8 cellular contexts compared by ENCODE assay signal in genomic region chr10:97676770-97677581, GRCh38. TPM values are rescaled to one million over a fixed set of nuclear protein-coding genes. Genes with fewer than 3 reads are reported as not detected.
DNase-seq lines count a peak whose midpoint lies in the region; ATAC-seq and TF ChIP-seq lines count a peak whose summit lies in the region.

No MANE protein-coding gene starts in this region.

- ATAC-seq in right lobe of liver = peak; percentile 80 to 85 (median 82)

- no peak overlapping the region for H3K9ac ChIP-seq in GM23248

- H3K4me2 ChIP-seq in GM23248 (ENCODE audit: unreplicated experiment) = no peak overlapping the region

- TF ChIP-seq POLR2A in right lobe of liver (IDR thresholded peaks at IDR 0.05) = peak; percentile 13

- H3K9me3 ChIP-seq in GM23248 (ENCODE audit: low read depth) (no peaks in the 10 kb centered on the region), right lobe of liver (no peaks in the 10 kb centered on the region)

- no peak overlapping the region for H2AFZ ChIP-seq in GM23248

- peaks cover 55% of the 10 kb centered on the region; the same call in 1 of the 2 replicates for H3K36me3 ChIP-seq in GM23248 (ENCODE audit: low read depth)
- peaks cover 0 to 51% (median 27%) of the 10 kb centered on the region in 4 donors for H3K36me3 ChIP-seq in right lobe of liver

- H3K27me3 ChIP-seq in GM23248 (replicated peaks; ENCODE audit: insufficient read depth) (no peaks in the 10 kb centered on the region), right lobe of liver (no peaks in the 10 kb centered on the region)

- H3K79me2 ChIP-seq in GM23248 (ENCODE audit: insufficient read depth) = peaks cover 39% of the 10 kb centered on the region

- no peaks in the 10 kb centered on the region for H4K20me1 ChIP-seq in GM23248 (ENCODE audit: insufficient read depth)

- intact Hi-C loops in right lobe of liver (cut with DNase I) = loop anchor here in 1 of 2 donors (10.0 kb wide), 1 partner anchor 58 kb away; the partner anchor contains the start of gene ZFYVE27

- H3K27ac ChIP-seq in GM23248 (no peak overlapping the region), right lobe of liver (no peak overlapping the region)

- WGBS in GM23248 (ENCODE audit: low coverage in 1 of 2, low lambda C conversion rate in 2 of 2, missing lambda C conversion rate in 2 of 2), 2 experiments = 94 to 100% methylated on average over 2 of the region's 2 CpGs
- WGBS in right lobe of liver (ENCODE audit: insufficient coverage, low coverage, low lambda C conversion rate, missing lambda C conversion rate) = 100% methylated on average over 1 of the region's 2 CpGs

- in situ Hi-C loops in GM23248 (cut with MboI) = no loop called here

- peaks cover 49% of the 10 kb centered on the region for H3F3A ChIP-seq in GM23248 (ENCODE audit: insufficient read depth)

- DNase-seq in ELR (ENCODE audit: low read depth) = peak; percentile 75
- peak; percentile 69 for DNase-seq in GM23248
- peak; percentile 26 for DNase-seq in NCI-H1048 (lab: John Stamatoyannopoulos, UW)
- DNase-seq in cerebellum (ENCODE audit: low spot score) = peak; percentile 83
- DNase-seq in right lobe of liver = no peak
- DNase-seq in superior temporal gyrus (ENCODE audit: extremely low spot score) = peak; percentile 56
- DNase-seq in GOT3 (lab: John Stamatoyannopoulos, UW) = no peak

- TF ChIP-seq CTCF in WI38 (IDR thresholded peaks at IDR 0.05; ENCODE audit: low read depth, low read length) (peak; percentile 80), right lobe of liver (IDR thresholded peaks at IDR 0.05) (peak; percentile 70 to 93 (median 91))

- H3K4me1 ChIP-seq in GM23248 (ENCODE audit: insufficient read depth) (0 out of 2 replicates have a peak, but pooled peaks cover under 1% of the 10 kb centered on the region), right lobe of liver (peaks cover 0 to 10% (median under 1%) of the 10 kb centered on the region in 4 donors)

- no peaks in the 10 kb centered on the region for H3K9me2 ChIP-seq in GM23248 (ENCODE audit: insufficient read depth)

- H3K4me3 ChIP-seq in GM23248 (no peak overlapping the region), WI38 (ENCODE audit: low read depth, low read length) (no peak overlapping the region), right lobe of liver (no peak overlapping the region)

RNA-seq across cellular contexts. Expression of gene AVPI1, which starts 10.1 kb away (rescaled TPM):
- 13.4 and 33.8 TPM in 2 replicates for total RNA-seq in GM23248 (2014; rRNA removed; shearing (Covaris generic))
- polyA plus RNA-seq in GM23248 (2016; fragmentation: Nextera tagmentation; extraction: Ambion mirVana) = 30.5 and 31.4 TPM in 2 replicates
- 1.3 TPM for total RNA-seq in cerebellum
- 10 to 100 TPM; 10.3 to 27.0 (median 20.2) TPM for total RNA-seq in right lobe of liver

RNA-seq across cellular contexts. Expression of gene PI4K2A, which starts 36.5 kb away (rescaled TPM):
- 23.1 and 28.7 TPM in 2 replicates for total RNA-seq in GM23248 (2014; rRNA removed; shearing (Covaris generic))
- polyA plus RNA-seq in GM23248 (2016; fragmentation: Nextera tagmentation; extraction: Ambion mirVana) = 16.1 and 16.6 TPM in 2 replicates
- total RNA-seq in cerebellum = 8.7 TPM
- total RNA-seq in right lobe of liver = 10 to 100 TPM in 3 of 6 experiments, 1 to 10 TPM in 3; 6.2 to 18.1 (median 11.4) TPM

RNA-seq across cellular contexts. Expression of gene MARVELD1, which starts 36.6 kb away (rescaled TPM):
- total RNA-seq in GM23248 (2014; rRNA removed; shearing (Covaris generic)) = 64.8 and 66.3 TPM in 2 replicates
- 27.6 and 29.4 TPM in 2 replicates for polyA plus RNA-seq in GM23248 (2016; fragmentation: Nextera tagmentation; extraction: Ambion mirVana)
- total RNA-seq in cerebellum = 3.6 TPM
- 1 to 10 TPM; 1.5 to 3.1 (median 2.3) TPM for total RNA-seq in right lobe of liver

RNA-seq across cellular contexts. Expression of gene MORN4, which starts 43.7 kb away (rescaled TPM):
- total RNA-seq in GM23248 (2014; rRNA removed; shearing (Covaris generic)) = 5.3 and 7.9 TPM in 2 replicates
- polyA plus RNA-seq in GM23248 (2016; fragmentation: Nextera tagmentation; extraction: Ambion mirVana) = 19.8 and 22.2 TPM in 2 replicates
- 19.6 TPM for total RNA-seq in cerebellum
- total RNA-seq in right lobe of liver = 1 to 10 TPM in 4 of 6 experiments, under 1 TPM in 2; 0.69 to 3.9 (median 1.6) TPM

RNA-seq across cellular contexts. Expression of gene ZFYVE27, which starts 60.0 kb away (rescaled TPM):
- 20.6 and 32.6 TPM in 2 replicates for total RNA-seq in GM23248 (2014; rRNA removed; shearing (Covaris generic))
- 15.9 and 17.2 TPM in 2 replicates for polyA plus RNA-seq in GM23248 (2016; fragmentation: Nextera tagmentation; extraction: Ambion mirVana)
- total RNA-seq in cerebellum = 38.5 TPM
- total RNA-seq in right lobe of liver = 10 to 100 TPM in 5 of 6 experiments, 1 to 10 TPM in 1; 9.2 to 19.3 (median 12.6) TPM

Comparison
In these comparisons a context has a peak if more than half of its experiments do, and no peak if none do; other contexts are left out.
1. DNase-seq: peak in ELR (single experiment), GM23248 (single experiment), NCI-H1048 (single experiment), cerebellum (single experiment) and superior temporal gyrus (single experiment); none in right lobe of liver (0 of 3) and GOT3 (single experiment).
2. RNA of gene MARVELD1, which starts 36.6 kb away (total RNA-seq): 64.8 to 66.3 TPM in GM23248; 3.6 TPM in cerebellum (single experiment) and 1.5 to 3.1 TPM in right lobe of liver; every median in the first group is over 10 times any median in the second.